Comparison of ENCODE assay signal across 8 cellular contexts in genomic region chr1:201888282-201889033, GRCh38. TPM values are rescaled to one million over a fixed set of nuclear protein-coding genes. Genes with fewer than 3 reads are reported as not detected.
DNase-seq lines count a peak whose midpoint lies in the region; ATAC-seq, FAIRE-seq and TF ChIP-seq lines count a peak whose summit lies in the region.

Gene SHISA4 (plus strand): TSS chr1:201888898. CDS start chr1:201888995, 97 bp downstream.

- H3K4me3 ChIP-seq in A549 (peak within 1 kb of the TSS; percentile 67), HepG2 (replicated peaks in 1 of 3; ENCODE audit: insufficient read depth in 1 of 3, low read depth in 2 of 3, low read length in 3 of 3) (peak within 1 kb of the TSS; percentile 57 to 75 (median 65))

- TF ChIP-seq CTCF in A549 (IDR thresholded peaks at IDR 0.05), result no peak
- no peak for TF ChIP-seq CTCF in GM10266 (IDR thresholded peaks at IDR 0.05; ENCODE audit: control insufficient read depth, insufficient read depth, low read depth, missing control alignments)
- no peak; the same call in 1 of the 2 replicates for TF ChIP-seq CTCF in HepG2 (CRISPR knock-in tag; IDR thresholded peaks at IDR 0.05)

- no peaks in the 10 kb centered on the region for H4K20me1 ChIP-seq in HepG2 (ENCODE audit: insufficient read depth, low read length)

- FAIRE-seq in A549 (lab: Jason Lieb, UNC) (no peak), HepG2 (lab: Jason Lieb, UNC) (no peak)

- peak; percentile 75 to 86 for DNase-seq in A549 (ENCODE audit: low read depth in 1 of 2, low spot score in 1 of 2)
- DNase-seq in GM10266 (ENCODE audit: extremely low spot score), result peak; percentile 68
- peak; percentile 27 to 71 for DNase-seq in SW 1271 (lab: John Stamatoyannopoulos, UW)
- DNase-seq in ecto neural progenitor cell (ENCODE audit: low spot score), result peak; percentile 73
- DNase-seq in HepG2 (ENCODE audit: low spot score), result peak; percentile 29
- DNase-seq in NCI-H2171 (lab: John Stamatoyannopoulos, UW), result no peak

- ATAC-seq in A549 (peak; percentile 86 to 93), HepG2 (peak; percentile 63), GM21576 (IDR thresholded peaks at IDR 0.05; ENCODE audit: unreplicated experiment) (no peak)
- peak; percentile 49 for ATAC-seq in stimulated activated memory B cell treated with anti-CD40 and anti-IgM and Interleukin-4, amounts not matched to agents 10 μg/mL and 1 μg/mL and 100 μg/mL, for 72 hours

- TF ChIP-seq RAD21 in A549 (conservative IDR thresholded peaks at IDR 0.05 in 1 of 2, IDR thresholded peaks at IDR 0.05 in 1 of 2) (no peak), HepG2 (CRISPR knock-in tag; IDR thresholded peaks at IDR 0.05) (no peak)

- no peak within 1 kb of the TSS for H2AFZ ChIP-seq in HepG2 (ENCODE audit: low read length)

- no peaks in the 10 kb centered on the region for H3K36me3 ChIP-seq in HepG2 (replicated peaks in 1 of 2; ENCODE audit: control insufficient read depth in 1 of 2, insufficient read depth in 2 of 2, low read length in 2 of 2)

- peak within 1 kb of the TSS; percentile 61 for H3K4me3 Mint-ChIP-seq in stimulated activated memory B cell treated with anti-CD40 and anti-IgM and Interleukin-4, amounts not matched to agents 10 μg/mL and 1 μg/mL and 100 μg/mL, for 72 hours

- intact Hi-C loops in HepG2 (cut with micrococcal nuclease; ENCODE audit: unreplicated experiment), result loop anchor here (5.0 kb wide), 1 partner anchor 94 kb away; the partner anchor contains the start of gene RNPEP

- H3K4me1 Mint-ChIP-seq in stimulated activated memory B cell treated with anti-CD40 and anti-IgM and Interleukin-4, amounts not matched to agents 10 μg/mL and 1 μg/mL and 100 μg/mL, for 72 hours, result peaks cover 22% of the 10 kb centered on the region

- H3K79me2 ChIP-seq in HepG2 (ENCODE audit: insufficient read depth, low read length), result no peaks in the 10 kb centered on the region

- in situ Hi-C loops in HepG2 (cut with HindIII; ENCODE audit: extremely low pct_ligation_motif_present, low pct_unique_long_range_greater_than_20kb), result no loop called here

- no peaks in the 10 kb centered on the region for H3K9me3 Mint-ChIP-seq in stimulated activated memory B cell treated with anti-CD40 and anti-IgM and Interleukin-4, amounts not matched to agents 10 μg/mL and 1 μg/mL and 100 μg/mL, for 72 hours

- H3K4me2 ChIP-seq in A549, result peak within 1 kb of the TSS; percentile 92
- H3K4me2 ChIP-seq in HepG2 (ENCODE audit: low read depth, low read length), result peak within 1 kb of the TSS; percentile 85

- H3K9me3 ChIP-seq in A549 (no peaks in the 10 kb centered on the region), HepG2 (ENCODE audit: low read length) (no peaks in the 10 kb centered on the region)

- H3K27me3 Mint-ChIP-seq in stimulated activated memory B cell treated with anti-CD40 and anti-IgM and Interleukin-4, amounts not matched to agents 10 μg/mL and 1 μg/mL and 100 μg/mL, for 72 hours, result peaks cover 70% of the 10 kb centered on the region

- H3K27ac ChIP-seq in A549 (peak within 1 kb of the TSS; percentile 81 to 94), HepG2 (ENCODE audit: extremely low read length, insufficient read depth, low read length) (no peak within 1 kb of the TSS)

- TF ChIP-seq EP300 in A549 (IDR thresholded peaks at IDR 0.05) (no peak), HepG2 (IDR thresholded peaks at IDR 0.05; ENCODE audit: low read depth in 2 of 2, low read length in 2 of 2) (no peak), HepG2 (CRISPR knock-in tag; IDR thresholded peaks at IDR 0.05; ENCODE audit: borderline replicate concordance) (no peak)

- peak within 1 kb of the TSS; percentile 36 for H3K9ac ChIP-seq in HepG2 (ENCODE audit: insufficient read depth, low read depth, low read length)

- no TSS peak for BruUV-seq in HepG2 (replicated peaks; lab: Mats Ljungman, UMichigan)

- H3K36me3 Mint-ChIP-seq in stimulated activated memory B cell treated with anti-CD40 and anti-IgM and Interleukin-4, amounts not matched to agents 10 μg/mL and 1 μg/mL and 100 μg/mL, for 72 hours, result no peaks in the 10 kb centered on the region

- peaks cover 5 to 36% of the 10 kb centered on the region in 2 experiments; a peak in 3 of 5 replicates for H3K27me3 ChIP-seq in HepG2 (ENCODE audit: control insufficient read depth in 1 of 2, insufficient read depth in 2 of 2, low read length in 2 of 2)

- CTCF ChIA-PET in A549 (lab: Yijun Ruan, JAX), result interaction anchor here (1.1 to 17.1 kb wide), 4 partner anchors 8 to 88 kb away, joined by 3 to 855 read pairs (median 168); partner anchors contain the start of gene RNPEP
- CTCF ChIA-PET in HepG2 (lab: Yijun Ruan, JAX; ENCODE audit: low intra/inter-chr PET ratio, low total read pairs), result no interaction called here

- TF ChIP-seq POLR2A in A549 (IDR thresholded peaks at IDR 0.05; ENCODE audit: low read length), result peak; percentile 79
- TF ChIP-seq POLR2A in HepG2 (IDR thresholded peaks at IDR 0.05; ENCODE audit: insufficient read depth in 1 of 2, low read depth in 2 of 2, low read length in 2 of 2), result no peak

- peaks cover 36% of the 10 kb centered on the region for H3K4me1 ChIP-seq in A549
- peaks cover 27% of the 10 kb centered on the region for H3K4me1 ChIP-seq in HepG2 (ENCODE audit: insufficient read depth, low read length)

- POLR2A ChIA-PET in A549 (lab: Yijun Ruan, JAX), result interaction anchor here (1.3 to 1.8 kb wide), 2 partner anchors 8 to 122 kb away, joined by 3 to 4 read pairs; partner anchors contain the start of gene ELF3
- POLR2A ChIA-PET in HepG2 (lab: Yijun Ruan, JAX), result no interaction called here

- no peak within 1 kb of the TSS for H3K27ac Mint-ChIP-seq in stimulated activated memory B cell treated with anti-CD40 and anti-IgM and Interleukin-4, amounts not matched to agents 10 μg/mL and 1 μg/mL and 100 μg/mL, for 72 hours

- WGBS in A549 (ENCODE audit: missing lambda C conversion rate), result 0% methylated on average over 1 of the region's 47 CpGs
- WGBS in HepG2 (ENCODE audit: low lambda C conversion rate), result 11% methylated on average over 12 of the region's 47 CpGs

TF ChIP-seq in A549, 52 proteins besides CTCF, POLR2A, EP300 and RAD21 (continues in another document):
- TF ChIP-seq BCL3 (IDR thresholded peaks at IDR 0.05) (0 out of 3 replicates have a peak, but pooled peaks have one; percentile 56), SMC3 (IDR thresholded peaks at IDR 0.05) (peak; percentile 6; the same call in 1 of the 3 replicates), JUN (IDR thresholded peaks at IDR 0.05) (peak; percentile 29 to 48; a peak in 1 of 5 replicates)

TF ChIP-seq in HepG2, 621 proteins besides CTCF, POLR2A, EP300 and RAD21 (continues in another document):
- TF ChIP-seq BORCS8-MEF2B (CRISPR knock-in tag; IDR thresholded peaks at IDR 0.05), result no peak

RNA-seq across cellular contexts. Expression of gene SHISA4, which starts in this region (rescaled TPM):
- polyA plus RNA-seq in A549 (2011; rRNA removed), result 10.0 and 13.8 TPM in 2 replicates
- polyA plus RNA-seq in A549 (2012; cell fraction: cytosol; rRNA removed), result 14.8 and 20.2 TPM in 2 replicates
- polyA plus RNA-seq in A549 (2012; cell fraction: nucleus; rRNA removed), result 14.9 and 15.3 TPM in 2 replicates
- 10.6 to 15.0 TPM (median 14.4 TPM) in 3 replicates for polyA plus RNA-seq in A549 (2017; fragmentation: RNase III; extraction: RNeasy Plus Mini Kit Qiagen cat#74134 plus additional on column Dnase treatment)
- 10.2 and 18.1 TPM in 2 replicates for polyA minus RNA-seq in A549 (2011; rRNA and poly(A)+ RNA removed)
- 0.24 and 0.51 TPM in 2 replicates for total RNA-seq in HepG2 (2016; rRNA removed; fragmentation: Illumina TruSeq; extraction: Trizol)
- 0.97 and 1.8 TPM in 2 replicates for total RNA-seq in HepG2 (2016; cell fraction: cytosol; rRNA removed; fragmentation: Illumina TruSeq; extraction: Trizol; ENCODE audit: low read depth)
- 0.21 and 0.45 TPM in 2 replicates for total RNA-seq in HepG2 (2016; cell fraction: insoluble cytoplasmic fraction; rRNA removed; fragmentation: Illumina TruSeq; extraction: Trizol)
- 0.86 and 1.4 TPM in 2 replicates for total RNA-seq in HepG2 (2016; cell fraction: membrane; rRNA removed; fragmentation: Illumina TruSeq; extraction: Trizol)
- total RNA-seq in HepG2 (2016; cell fraction: nucleus; rRNA removed; fragmentation: Illumina TruSeq; extraction: Trizol), result 0.44 and 0.47 TPM in 2 replicates
- polyA plus RNA-seq in HepG2 (2011; rRNA removed), result 1.0 and 1.1 TPM in 2 replicates
- polyA plus RNA-seq in HepG2 (2011; cell fraction: cytosol; rRNA removed), result 0.59 and 1.4 TPM in 2 replicates
- 0.83 and 1.5 TPM in 2 replicates for polyA plus RNA-seq in HepG2 (2011; cell fraction: nucleus; rRNA removed)
- 0.17 TPM in 1 of 2 replicates, not detected in the other for polyA plus RNA-seq in HepG2 (2012)
- polyA plus RNA-seq in HepG2 (2016; cell fraction: cytosol; fragmentation: Illumina TruSeq; extraction: Trizol; ENCODE audit: low read depth), result 2.6 and 3.1 TPM in 2 replicates
- polyA plus RNA-seq in HepG2 (2016; cell fraction: insoluble cytoplasmic fraction; fragmentation: Illumina TruSeq; extraction: Trizol; ENCODE audit: low read depth), result 0.36 and 0.81 TPM in 2 replicates
- 2.1 and 2.2 TPM in 2 replicates for polyA plus RNA-seq in HepG2 (2016; cell fraction: membrane; fragmentation: Illumina TruSeq; extraction: Trizol; ENCODE audit: low read depth)
- 0.72 and 1.3 TPM in 2 replicates for polyA plus RNA-seq in HepG2 (2016; cell fraction: nucleus; fragmentation: Illumina TruSeq; extraction: Trizol; ENCODE audit: insufficient read depth, low read depth)
- 1.0 and 5.4 TPM in 2 replicates for polyA minus RNA-seq in HepG2 (2011; rRNA and poly(A)+ RNA removed; ENCODE audit: low replicate concordance)
- polyA minus RNA-seq in HepG2 (2011; cell fraction: cytosol; rRNA and poly(A)+ RNA removed), result not detected in 2 replicates
- not detected in 2 replicates for polyA minus RNA-seq in HepG2 (2011; cell fraction: nucleus; rRNA and poly(A)+ RNA removed)

Comparison
In these comparisons a context has a peak if more than half of its experiments do, and no peak if none do; other contexts are left out.
1. Of the 38 proteins assayed by ChIP-seq in both HepG2 and A549: peak only in HepG2: none; only in A549: BCL3, JUN, MAX, PHF8, POLR2A and SMC3; in both: none; in neither: 31; mixed calls (peak in some experiments, not most) for 1.